Comparison of ENCODE assay signal across 1 cellular context in the genomic region with DNA sequence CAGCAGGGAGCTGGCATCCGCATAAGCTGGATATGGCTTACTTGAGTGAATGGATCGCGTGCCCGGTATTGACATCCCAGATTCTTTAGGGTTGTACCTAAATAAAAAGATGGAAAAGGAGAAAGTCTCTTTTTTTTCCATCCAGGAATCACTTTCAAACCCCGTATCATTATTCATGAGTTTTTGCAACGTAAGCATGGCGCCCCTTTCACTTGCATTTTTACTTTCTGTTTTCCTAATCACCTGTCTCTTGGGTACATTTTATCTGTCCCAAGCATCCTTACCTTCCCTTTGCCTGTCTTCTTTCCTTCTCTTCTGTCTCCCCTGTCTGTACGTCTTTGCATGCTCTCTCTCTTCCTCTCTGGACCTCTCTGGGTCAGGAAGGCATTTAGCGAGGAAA.
A peak's percentile ranks its signal among the peaks of the same experiment; 100 is the strongest.
TF ChIP-seq lines count a peak whose summit lies in the region.

No MANE protein-coding gene starts in this region.

TF ChIP-seq in K562, 482 proteins besides CTCF, POLR2A, EP300 and RAD21 (continued from another document):
- TF ChIP-seq, protein P1, sequence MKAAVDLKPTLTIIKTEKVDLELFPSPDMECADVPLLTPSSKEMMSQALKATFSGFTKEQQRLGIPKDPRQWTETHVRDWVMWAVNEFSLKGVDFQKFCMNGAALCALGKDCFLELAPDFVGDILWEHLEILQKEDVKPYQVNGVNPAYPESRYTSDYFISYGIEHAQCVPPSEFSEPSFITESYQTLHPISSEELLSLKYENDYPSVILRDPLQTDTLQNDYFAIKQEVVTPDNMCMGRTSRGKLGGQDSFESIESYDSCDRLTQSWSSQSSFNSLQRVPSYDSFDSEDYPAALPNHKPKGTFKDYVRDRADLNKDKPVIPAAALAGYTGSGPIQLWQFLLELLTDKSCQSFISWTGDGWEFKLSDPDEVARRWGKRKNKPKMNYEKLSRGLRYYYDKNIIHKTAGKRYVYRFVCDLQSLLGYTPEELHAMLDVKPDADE (conservative IDR thresholded peaks at IDR 0.05; ENCODE audit: control insufficient read depth, low read depth, low read length) = no peak
- TF ChIP-seq ZNF165 (CRISPR knock-in tag; IDR thresholded peaks at IDR 0.05; ENCODE audit: borderline replicate concordance) = no peak
- TF ChIP-seq MED1 (CRISPR knock-in tag; IDR thresholded peaks at IDR 0.05; ENCODE audit: borderline replicate concordance) = no peak
- peak; percentile 45; the same call in 1 of the 2 replicates for TF ChIP-seq C11orf30 (IDR thresholded peaks at IDR 0.05; ENCODE audit: low read depth)
- TF ChIP-seq MAFG (tag; conservative IDR thresholded peaks at IDR 0.05) = peak; percentile 82
- TF ChIP-seq PYGO2 (tag; IDR thresholded peaks at IDR 0.05) = no peak
- TF ChIP-seq KLF13 (tag; IDR thresholded peaks at IDR 0.05; ENCODE audit: borderline replicate concordance, low read depth) = no peak
- no peak for TF ChIP-seq MCM7 (IDR thresholded peaks at IDR 0.05)
- no peak for TF ChIP-seq RCOR1 (IDR thresholded peaks at IDR 0.05; ENCODE audit: borderline replicate concordance in 1 of 2, low read depth in 2 of 2, low read length in 2 of 2)
